ENCODE assay signal across 22 cellular contexts in the genomic region with DNA sequence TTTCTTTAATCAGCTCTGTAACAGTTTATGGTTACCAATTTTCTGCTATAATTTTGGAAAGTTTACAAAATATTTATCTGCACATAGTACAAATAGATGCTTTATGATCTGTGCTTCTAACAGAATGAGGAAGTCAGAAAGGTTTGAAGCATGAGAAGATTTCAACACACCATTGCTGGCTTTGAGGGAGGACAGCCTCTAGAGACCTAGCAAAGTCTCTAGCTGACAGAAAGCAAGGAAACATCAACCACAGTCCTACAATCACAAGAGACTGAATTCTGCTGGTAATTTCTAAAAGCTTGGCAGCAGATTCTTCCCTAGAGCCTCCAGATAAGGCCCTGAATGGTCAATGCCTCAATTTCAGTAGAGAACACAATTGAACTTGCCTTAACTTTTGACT.
"Had no signal": no experiment of that assay in that cellular context is flagged by ENCODE, and none has a peak within 500 bp of the region (broad histone marks: within the 10 kb centered on the region; RNA-seq: fewer than 3 reads in every experiment).

No MANE protein-coding gene starts in this region.

- DNase-seq: activated B cell treated with CpG ODN at 0.5 μM for 24 hours; activated CD4-positive, alpha-beta T cell treated with anti-CD3 and anti-CD28 coated beads for 1 hour; activated CD4-positive, alpha-beta T cell treated with anti-CD3 and anti-CD28 coated beads, Interleukin-2, amount 10 ng/mL, durations not matched to agents 24 days and 14 days; activated CD4-positive, alpha-beta T cell treated with anti-CD3 and anti-CD28 coated beads, Interleukin-2, amount 50 U/mL, for 48 hours; activated CD8-positive, alpha-beta memory T cell treated with anti-CD3 and anti-CD28 coated beads, Interleukin-2, amount 10 ng/mL, durations not matched to agents 7 days and 5 days; activated effector memory CD4-positive, alpha-beta T cell treated with anti-CD3 and anti-CD28 coated beads, Interleukin-2, amount 50 U/mL, for 16 hours; activated naive CD4-positive, alpha-beta T cell treated with Interleukin-2 at 50 U/mL for 16 hours; activated naive CD8-positive, alpha-beta T cell treated with anti-CD3 and anti-CD28 coated beads, Interleukin-2, amount 50 U/mL, for 24 hours; activated T-cell treated with anti-CD3 and anti-CD28 coated beads, Interleukin-2, amount 50 U/mL, for 4 hours; amygdala; cortex of kidney; MG63; NCI-H1092 treated with DMSO at 0.1 percent for 48 hours; NCI-H1417 treated with DMSO at 0.1 percent for 48 hours; NCI-H1694 treated with DMSO at 0.1 percent for 48 hours; NCI-H2029 treated with DMSO at 0.1 percent for 48 hours; NCI-H510A treated with DMSO at 0.1 percent for 48 hours; NCI-H69; NK-92 treated with Interleukin-12 subunit alpha and Interleukin-12 subunit beta, amount 100 ng/mL, for 24 hours; PC-3; SHP77; T-helper 1 cell had no signal
